In genomic region chr3:160368804-160369203, GRCh38 we compare ENCODE assay signal across 12 cellular contexts. TPM values are rescaled to one million over a fixed set of nuclear protein-coding genes. Genes with fewer than 3 reads are reported as not detected.
A peak's percentile ranks its signal among the peaks of the same experiment; 100 is the strongest.
DNase-seq lines count a peak whose midpoint lies in the region; ATAC-seq and TF ChIP-seq lines count a peak whose summit lies in the region.
"Had no signal": no experiment of that assay in that cellular context is flagged by ENCODE, and none has a peak within 500 bp of the region (broad histone marks: within the 10 kb centered on the region; RNA-seq: fewer than 3 reads in every experiment).

No MANE protein-coding gene starts in this region.

- ATAC-seq in GM18907 (IDR thresholded peaks at IDR 0.05; ENCODE audit: unreplicated experiment) (peak; percentile 93), HG02981 (IDR thresholded peaks at IDR 0.05; ENCODE audit: unreplicated experiment) (peak; percentile 92), GM19397 (IDR thresholded peaks at IDR 0.05; ENCODE audit: unreplicated experiment) (no peak)
- ATAC-seq in naive thymus-derived CD4-positive, alpha-beta T cell, result peak; percentile 79
- ATAC-seq: stimulated activated effector memory CD8-positive, alpha-beta T cell treated with anti-CD3 and anti-CD28 coated beads, Interleukin-12 subunit alpha, Interleukin-12 subunit beta, amount 100 ng/mL, for 72 hours had no signal

- TF ChIP-seq POLR2A in NB4 (IDR thresholded peaks at IDR 0.05; ENCODE audit: extremely low read depth, insufficient read length), result no peak

- TF ChIP-seq CTCF in NB4 (IDR thresholded peaks at IDR 0.05; ENCODE audit: low read depth, low read length) (no peak), Calu3 (IDR thresholded peaks at IDR 0.05; ENCODE audit: unreplicated experiment) (no peak)

- DNase-seq in NB4 (ENCODE audit: low read depth) (peak; percentile 84), Calu3 (no peak)
- DNase-seq in naive thymus-derived CD4-positive, alpha-beta T cell, result peak in 6 of 9 donors; percentile 8 to 52 (median 32)
- no peak for DNase-seq in activated CD4-positive, alpha-beta T cell treated with anti-CD3 and anti-CD28 coated beads for 1 hour
- DNase-seq: MG63, NCI-H69, T-helper 9 cell had no signal

- no peaks in the 10 kb centered on the region for H3K27me3 Mint-ChIP-seq in naive thymus-derived CD4-positive, alpha-beta T cell
- H3K27me3 Mint-ChIP-seq in Calu3 (ENCODE audit: unreplicated experiment), result no peaks in the 10 kb centered on the region

- peaks cover 0 to 5% (median 3%) of the 10 kb centered on the region in 3 experiments for H3K36me3 ChIP-seq in naive thymus-derived CD4-positive, alpha-beta T cell (ENCODE audit: control insufficient read depth in 2 of 3, insufficient read depth in 3 of 3, low read length in 3 of 3)

- CTCF ChIA-PET in naive thymus-derived CD4-positive, alpha-beta T cell (lab: Charles Lee), result interaction anchor here (0.7 kb wide), 1 partner anchor 10 kb away, joined by 3 read pairs; no protein-coding TSS in a partner anchor
- CTCF ChIA-PET in Calu3 (lab: Charles Lee), result interaction anchor here (0.6 kb wide), 1 partner anchor 337 kb away, joined by 3 read pairs; no protein-coding TSS in a partner anchor

- no peak overlapping the region for H3K4me3 ChIP-seq in NB4 (ENCODE audit: low read depth, low read length)
- H3K4me3 ChIP-seq in naive thymus-derived CD4-positive, alpha-beta T cell (ENCODE audit: low read length), result no peak overlapping the region
- H3K4me3 ChIP-seq: MG63 had no signal

- peaks cover 8 to 46% (median 37%) of the 10 kb centered on the region in 7 donors for H3K4me1 Mint-ChIP-seq in naive thymus-derived CD4-positive, alpha-beta T cell
- peaks cover 14% of the 10 kb centered on the region for H3K4me1 Mint-ChIP-seq in Calu3 (ENCODE audit: low read depth, unreplicated experiment)
- H3K4me1 Mint-ChIP-seq: nephron; stimulated activated effector memory CD8-positive, alpha-beta T cell treated with anti-CD3 and anti-CD28 coated beads, Interleukin-12 subunit alpha, Interleukin-12 subunit beta, amount 100 ng/mL, for 72 hours had no signal

- H3K27ac Mint-ChIP-seq in naive thymus-derived CD4-positive, alpha-beta T cell, result peak overlapping the region in 5 of 9 donors; percentile 18 to 79 (median 69)
- H3K27ac Mint-ChIP-seq in Calu3 (ENCODE audit: unreplicated experiment), result no peak overlapping the region
- H3K27ac Mint-ChIP-seq: nephron; stimulated activated effector memory CD8-positive, alpha-beta T cell treated with anti-CD3 and anti-CD28 coated beads, Interleukin-12 subunit alpha, Interleukin-12 subunit beta, amount 100 ng/mL, for 72 hours had no signal

- BruUV-seq in Calu3 (replicated peaks; lab: Mats Ljungman, UMichigan), result no TSS peak

- peaks cover 0 to 7% of the 10 kb centered on the region in 2 donors for H3K4me1 ChIP-seq in naive thymus-derived CD4-positive, alpha-beta T cell (ENCODE audit: control insufficient read depth in 2 of 2, insufficient read depth in 2 of 2, low read length in 2 of 2)

- peaks cover 0 to 4% (median 0%) of the 10 kb centered on the region in 11 donors for H3K9me3 Mint-ChIP-seq in naive thymus-derived CD4-positive, alpha-beta T cell
- H3K9me3 Mint-ChIP-seq in Calu3 (ENCODE audit: low read depth, unreplicated experiment), result no peaks in the 10 kb centered on the region
- H3K9me3 Mint-ChIP-seq: nephron; stimulated activated effector memory CD8-positive, alpha-beta T cell treated with anti-CD3 and anti-CD28 coated beads, Interleukin-12 subunit alpha, Interleukin-12 subunit beta, amount 100 ng/mL, for 72 hours had no signal

- H3K36me3 Mint-ChIP-seq in naive thymus-derived CD4-positive, alpha-beta T cell, result peaks cover 15 to 41% (median 25%) of the 10 kb centered on the region in 5 donors
- no peaks in the 10 kb centered on the region for H3K36me3 Mint-ChIP-seq in Calu3 (ENCODE audit: insufficient read depth, unreplicated experiment)

- POLR2A ChIA-PET in naive thymus-derived CD4-positive, alpha-beta T cell (lab: Charles Lee), result interaction anchor here (0.6 to 1.0 kb wide), 3 partner anchors 16 to 915 kb away, joined by 3 to 7 read pairs (median 4); no protein-coding TSS in a partner anchor

- H3K4me3 Mint-ChIP-seq in naive thymus-derived CD4-positive, alpha-beta T cell, result peak overlapping the region in 7 of 10 donors; percentile 8 to 67 (median 42)
- H3K4me3 Mint-ChIP-seq in Calu3 (ENCODE audit: low read depth, unreplicated experiment), result no peak overlapping the region
- H3K4me3 Mint-ChIP-seq: nephron; stimulated activated effector memory CD8-positive, alpha-beta T cell treated with anti-CD3 and anti-CD28 coated beads, Interleukin-12 subunit alpha, Interleukin-12 subunit beta, amount 100 ng/mL, for 72 hours had no signal

- intact Hi-C loops in naive thymus-derived CD4-positive, alpha-beta T cell (cut with micrococcal nuclease), result loop anchor here in 1 of 2 donors (1.0 kb wide), 1 partner anchor 30 kb away; the partner anchor contains the start of genes IFT80 and SMC4
- intact Hi-C loops in Calu3 (cut with micrococcal nuclease; ENCODE audit: unreplicated experiment), result no loop called here

- no peak overlapping the region for H3K27ac ChIP-seq in naive thymus-derived CD4-positive, alpha-beta T cell (ENCODE audit: low read depth, low read length)

- H3K27me3 ChIP-seq in naive thymus-derived CD4-positive, alpha-beta T cell (ENCODE audit: control insufficient read depth in 2 of 2, insufficient read depth in 2 of 2, low read length in 2 of 2), result no peaks in the 10 kb centered on the region
- H3K27me3 ChIP-seq: MG63 had no signal

- H3K9me3 ChIP-seq in naive thymus-derived CD4-positive, alpha-beta T cell (ENCODE audit: control insufficient read depth in 2 of 3, low read length in 3 of 3), result no peaks in the 10 kb centered on the region
- H3K9me3 ChIP-seq: MG63 had no signal

RNA-seq across cellular contexts. Expression of gene IFT80, which starts 30.2 kb away (rescaled TPM):
- 10 to 100 TPM; 19.6 to 36.2 (median 30.4) TPM for total RNA-seq in naive thymus-derived CD4-positive, alpha-beta T cell
- 10 to 100 TPM in 1 of 2 donors, 1 to 10 TPM in 1; 6.3 to 10.4 TPM for polyA plus RNA-seq in naive thymus-derived CD4-positive, alpha-beta T cell
- 58.0 and 61.8 TPM in 2 replicates for total RNA-seq in Calu3 (2022)

RNA-seq across cellular contexts. Expression of gene SMC4, which starts 30.6 kb away (rescaled TPM):
- total RNA-seq in naive thymus-derived CD4-positive, alpha-beta T cell, result 100 to 1,000 TPM in 1 of 5 experiments, 10 to 100 TPM in 4; 37.4 to 185 (median 47.9) TPM
- polyA plus RNA-seq in naive thymus-derived CD4-positive, alpha-beta T cell, result 10 to 100 TPM; 30.1 to 36.2 TPM
- 231 and 256 TPM in 2 replicates for total RNA-seq in Calu3 (2022)

Comparison
In these comparisons a context has a peak if more than half of its experiments do, and no peak if none do; other contexts are left out.
1. DNase-seq: peak in NB4 (single experiment) and naive thymus-derived CD4-positive, alpha-beta T cell (6 of 9); none in activated CD4-positive, alpha-beta T cell treated with anti-CD3 and anti-CD28 coated beads for 1 hour (single experiment) and Calu3 (single experiment).